ENCODE assay signal across 10 cellular contexts in the genomic region with DNA sequence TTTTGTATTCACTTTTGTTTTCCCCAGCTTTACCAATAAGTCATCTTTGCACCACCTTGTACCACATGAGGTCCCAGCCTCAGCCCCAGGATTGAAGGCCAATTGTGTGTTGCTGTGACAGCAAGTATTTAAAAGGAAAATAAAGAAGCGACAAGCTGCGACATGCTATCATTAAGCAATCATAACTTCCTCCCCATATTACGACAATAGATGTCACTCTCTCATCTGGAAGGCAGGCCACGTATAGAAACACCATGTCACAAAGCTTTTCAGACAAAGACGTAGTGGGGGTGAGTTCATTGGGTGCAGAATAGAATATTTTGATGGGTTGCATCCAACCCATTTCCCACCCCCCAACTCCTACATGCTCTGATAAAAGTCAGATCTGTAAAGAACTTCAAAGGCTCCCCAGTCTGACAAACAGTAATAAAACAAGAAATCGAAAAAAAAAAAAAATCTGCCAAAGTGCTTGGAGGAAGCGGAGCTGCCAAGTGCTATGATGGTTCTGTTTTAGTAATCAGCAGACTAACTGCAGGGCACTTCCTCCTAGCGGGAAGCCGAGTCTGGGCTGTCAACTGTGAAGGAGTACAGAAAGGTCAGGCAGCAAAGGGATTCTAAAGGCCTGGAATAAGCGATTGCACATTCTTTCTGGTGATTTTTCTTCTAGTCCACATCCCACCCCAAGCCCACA.
DNase-seq lines count a peak whose midpoint lies in the region; ATAC-seq and FAIRE-seq lines count a peak whose summit lies in the region.
"Had no signal": no experiment of that assay in that cellular context is flagged by ENCODE, and none has a peak within 500 bp of the region (broad histone marks: within the 10 kb centered on the region; RNA-seq: fewer than 3 reads in every experiment).

No MANE protein-coding gene starts in this region.

- no peaks in the 10 kb centered on the region for H3K9me3 Mint-ChIP-seq in activated CD4-positive, alpha-beta T cell treated with anti-CD3 and anti-CD28 coated beads, Interleukin-2, amount 10 ng/mL, durations not matched to agents 24 days and 14 days

- no peak overlapping the region for H3K27ac Mint-ChIP-seq in activated CD4-positive, alpha-beta T cell treated with anti-CD3 and anti-CD28 coated beads, Interleukin-2, amount 10 ng/mL, durations not matched to agents 24 days and 14 days

- H3K36me3 Mint-ChIP-seq in activated CD4-positive, alpha-beta T cell treated with anti-CD3 and anti-CD28 coated beads, Interleukin-2, amount 10 ng/mL, durations not matched to agents 24 days and 14 days (ENCODE audit: low read depth), result no peaks in the 10 kb centered on the region

- no peak overlapping the region for H3K4me3 Mint-ChIP-seq in activated CD4-positive, alpha-beta T cell treated with anti-CD3 and anti-CD28 coated beads, Interleukin-2, amount 10 ng/mL, durations not matched to agents 24 days and 14 days

- no peaks in the 10 kb centered on the region for H3K4me1 Mint-ChIP-seq in activated CD4-positive, alpha-beta T cell treated with anti-CD3 and anti-CD28 coated beads, Interleukin-2, amount 10 ng/mL, durations not matched to agents 24 days and 14 days

- peak; percentile 15 for FAIRE-seq in endometrium (lab: Jason Lieb, UNC)
- FAIRE-seq: frontal cortex had no signal

- peaks cover 20% of the 10 kb centered on the region for H3K27me3 Mint-ChIP-seq in activated CD4-positive, alpha-beta T cell treated with anti-CD3 and anti-CD28 coated beads, Interleukin-2, amount 10 ng/mL, durations not matched to agents 24 days and 14 days

- intact Hi-C loops in activated CD4-positive, alpha-beta T cell treated with anti-CD3 and anti-CD28 coated beads, Interleukin-2, amount 10 ng/mL, durations not matched to agents 24 days and 14 days (cut with micrococcal nuclease), result no loop called here

- DNase-seq in CD1c-positive myeloid dendritic cell (ENCODE audit: extremely low spot score) (peak; percentile 47), NCI-H69 (lab: John Stamatoyannopoulos, UW) (peak; percentile 9), midbrain (lab: John Stamatoyannopoulos, UW) (peak; percentile 10), NCI-H2171 (lab: John Stamatoyannopoulos, UW) (no peak), cortex of kidney (lab: John Stamatoyannopoulos, UW) (no peak)
- DNase-seq in activated CD4-positive, alpha-beta T cell treated with anti-CD3 and anti-CD28 coated beads, Interleukin-2, amount 10 ng/mL, durations not matched to agents 24 days and 14 days, result no peak
- DNase-seq: NCI-H1092 had no signal

- no peak for ATAC-seq in HG03469 (IDR thresholded peaks at IDR 0.05; ENCODE audit: unreplicated experiment)

Comparison
In these comparisons a context has a peak if more than half of its experiments do, and no peak if none do; other contexts are left out.
1. DNase-seq: peak in CD1c-positive myeloid dendritic cell (single experiment), NCI-H69 (single experiment) and midbrain (single experiment); none in NCI-H2171 (single experiment), activated CD4-positive, alpha-beta T cell treated with anti-CD3 and anti-CD28 coated beads, Interleukin-2, amount 10 ng/mL, durations not matched to agents 24 days and 14 days (single experiment) and cortex of kidney (single experiment).